ENCODE assay signal across 9 cellular contexts in the genomic region with DNA sequence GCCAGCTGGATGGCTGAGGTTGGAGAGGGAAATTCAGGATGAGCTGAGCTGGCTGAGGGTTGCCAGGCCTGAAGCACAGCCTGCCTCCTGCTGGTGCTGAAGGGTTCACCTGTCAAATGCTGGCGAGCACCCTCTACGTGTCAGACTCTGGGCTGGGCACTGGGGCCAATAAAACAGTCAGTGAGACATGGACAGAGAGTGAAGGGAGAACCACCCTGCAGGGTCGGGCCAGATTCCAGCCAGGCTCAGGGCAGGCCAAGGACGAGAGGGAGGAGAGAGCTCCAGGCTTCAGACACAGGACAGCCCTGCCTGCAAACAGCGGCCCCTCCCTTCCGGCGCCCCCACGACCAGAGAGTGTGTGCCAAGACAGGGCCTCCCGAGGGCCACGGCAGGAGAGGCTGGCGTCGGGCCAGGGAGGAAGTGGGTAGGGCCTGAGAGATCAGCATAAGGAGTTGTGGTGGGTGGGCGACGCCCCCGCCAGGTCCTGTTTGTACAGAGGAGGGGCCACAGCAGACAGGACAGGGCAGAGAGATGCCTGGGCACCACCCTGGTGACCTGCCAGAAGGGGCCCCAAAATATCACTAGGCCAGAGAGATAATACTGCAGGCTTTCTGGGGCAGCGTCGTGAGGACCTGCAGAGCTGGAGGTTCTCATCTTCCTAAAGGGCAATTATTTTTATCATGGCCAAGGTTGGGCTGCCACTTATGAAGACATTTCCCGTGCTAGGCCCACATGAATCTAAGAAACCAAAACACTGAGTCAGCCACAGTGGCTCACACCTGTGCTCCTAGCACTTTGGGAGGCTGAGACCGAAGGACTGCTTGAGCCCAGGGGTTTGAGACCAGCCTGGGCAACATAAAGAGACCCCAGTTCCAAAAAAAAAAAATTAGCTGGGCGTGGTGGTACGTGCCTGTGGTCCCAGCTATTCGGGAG.
DNase-seq lines count a peak whose midpoint lies in the region; ATAC-seq, FAIRE-seq and TF ChIP-seq lines count a peak whose summit lies in the region.
"Had no signal": no experiment of that assay in that cellular context is flagged by ENCODE, and none has a peak within 500 bp of the region (broad histone marks: within the 10 kb centered on the region; RNA-seq: fewer than 3 reads in every experiment).

No MANE protein-coding gene starts in this region.

- intact Hi-C loops in HepG2 (cut with micrococcal nuclease; ENCODE audit: unreplicated experiment), result no loop called here
- intact Hi-C loops in mammary epithelial cell (cut with micrococcal nuclease), result no loop called here
- intact Hi-C loops in naive thymus-derived CD4-positive, alpha-beta T cell (cut with micrococcal nuclease), result loop anchor here (2.0 kb wide), 3 partner anchors 75 to 257 kb away; a partner anchor contains a TSS

- H3K27me3 ChIP-seq in liver (ENCODE audit: control insufficient read depth in 4 of 4, insufficient read depth in 4 of 4, low read length in 3 of 4), result no peaks in the 10 kb centered on the region
- no peaks in the 10 kb centered on the region for H3K27me3 ChIP-seq in HepG2 (ENCODE audit: control insufficient read depth in 1 of 2, insufficient read depth in 2 of 2, low read length in 2 of 2)
- H3K27me3 ChIP-seq in mammary epithelial cell (ENCODE audit: insufficient read depth, low read length), result no peaks in the 10 kb centered on the region
- no peaks in the 10 kb centered on the region for H3K27me3 ChIP-seq in naive thymus-derived CD4-positive, alpha-beta T cell (ENCODE audit: control insufficient read depth in 2 of 2, insufficient read depth in 2 of 2, low read length in 2 of 2)

- no peak for TF ChIP-seq EP300 in HepG2 (IDR thresholded peaks at IDR 0.05; ENCODE audit: low read depth in 2 of 2, low read length in 2 of 2)
- no peak for TF ChIP-seq EP300 in HepG2 (CRISPR knock-in tag; IDR thresholded peaks at IDR 0.05; ENCODE audit: borderline replicate concordance)

- H3K4me1 ChIP-seq in liver (ENCODE audit: control insufficient read depth in 4 of 4, insufficient read depth in 4 of 4, low read length in 3 of 4) (peaks cover 0 to 4% (median 0%) of the 10 kb centered on the region in 4 donors), HepG2 (ENCODE audit: insufficient read depth, low read length) (no peaks in the 10 kb centered on the region), mammary epithelial cell (ENCODE audit: insufficient read depth, low read length) (peaks cover 10% of the 10 kb centered on the region)
- H3K4me1 ChIP-seq in naive thymus-derived CD4-positive, alpha-beta T cell (ENCODE audit: control insufficient read depth in 2 of 2, insufficient read depth in 2 of 2, low read length in 2 of 2), result peaks cover 58 to 61% of the 10 kb centered on the region in 2 donors

- H3K4me3 Mint-ChIP-seq in naive thymus-derived CD4-positive, alpha-beta T cell, result peak overlapping the region; percentile 73 to 88 (median 81)

- no TSS peak for BruUV-seq in HepG2 (replicated peaks; lab: Mats Ljungman, UMichigan)
- no TSS peak for BruUV-seq in mammary epithelial cell (replicated peaks; lab: Mats Ljungman, UMichigan)

- no peak overlapping the region for H3K4me2 ChIP-seq in HepG2 (ENCODE audit: low read depth, low read length)
- peak overlapping the region; percentile 41 for H3K4me2 ChIP-seq in mammary epithelial cell (ENCODE audit: insufficient read depth, low read depth, low read length)

- dilution Hi-C loops in mammary epithelial cell (cut with HindIII; ENCODE audit: low sequenced_read_pairs), result no loop called here

- H2AFZ ChIP-seq in HepG2 (ENCODE audit: low read length) (no peak overlapping the region), mammary epithelial cell (ENCODE audit: low read depth, low read length) (peak overlapping the region; percentile 37)

- ATAC-seq in HepG2, result no peak; the same call in 2 of the 3 replicates
- ATAC-seq in naive thymus-derived CD4-positive, alpha-beta T cell, result peak; percentile 60

- H3K9me3 Mint-ChIP-seq in naive thymus-derived CD4-positive, alpha-beta T cell, result peaks cover 0 to 8% (median 0%) of the 10 kb centered on the region in 11 donors

- H3K9ac ChIP-seq in liver (ENCODE audit: low read depth in 1 of 2, low read length in 2 of 2) (no peak overlapping the region), HepG2 (ENCODE audit: insufficient read depth, low read depth, low read length) (no peak overlapping the region), mammary epithelial cell (ENCODE audit: insufficient read depth, low read length) (no peak overlapping the region)

- CTCF ChIA-PET in HepG2 (lab: Yijun Ruan, JAX; ENCODE audit: low intra/inter-chr PET ratio, low total read pairs), result no interaction called here
- CTCF ChIA-PET in mammary epithelial cell (lab: Charles Lee; ENCODE audit: low non-redundant PET), result interaction anchor here (0.6 kb wide), 1 partner anchor 607 kb away, joined by 3 read pairs; no protein-coding TSS in a partner anchor
- CTCF ChIA-PET in naive thymus-derived CD4-positive, alpha-beta T cell (lab: Charles Lee), result interaction anchor here (1.1 to 2.5 kb wide), 6 partner anchors 12 to 103 kb away, joined by 3 to 9 read pairs (median 4); no protein-coding TSS in a partner anchor

- no peak for TF ChIP-seq RAD21 in liver (IDR thresholded peaks at IDR 0.05)
- TF ChIP-seq RAD21 in HepG2 (CRISPR knock-in tag; IDR thresholded peaks at IDR 0.05), result no peak

- peak overlapping the region in 1 of 2 donors; percentile 16 for H3K27ac ChIP-seq in liver (ENCODE audit: low read depth in 1 of 2, low read length in 2 of 2)
- H3K27ac ChIP-seq in HepG2 (ENCODE audit: extremely low read length, insufficient read depth, low read length), result no peak overlapping the region
- peak overlapping the region; percentile 40; the same call in 1 of the 2 replicates for H3K27ac ChIP-seq in VCaP
- H3K27ac ChIP-seq in mammary epithelial cell (ENCODE audit: insufficient read depth, low read depth, low read length), result no peak overlapping the region
- H3K27ac ChIP-seq in naive thymus-derived CD4-positive, alpha-beta T cell (ENCODE audit: low read depth, low read length), result peak overlapping the region; percentile 82

- 61% methylated on average over 22 of the region's 22 CpGs for WGBS in liver
- 96% methylated on average over 14 of the region's 22 CpGs for WGBS in HepG2 (ENCODE audit: low lambda C conversion rate)
- 54% methylated on average over 14 of the region's 22 CpGs for WGBS in mammary epithelial cell (ENCODE audit: low coverage, missing lambda C conversion rate)

- in situ Hi-C loops in HepG2 (cut with HindIII; ENCODE audit: extremely low pct_ligation_motif_present, low pct_unique_long_range_greater_than_20kb) (no loop called here), mammary epithelial cell (cut with MboI; ENCODE audit: low sequenced_read_pairs in 2 of 2) (no loop called here)

- no peaks in the 10 kb centered on the region for H3K27me3 Mint-ChIP-seq in naive thymus-derived CD4-positive, alpha-beta T cell

- TF ChIP-seq CTCF in liver (IDR thresholded peaks at IDR 0.05; ENCODE audit: low read depth, low read length, missing input control), result no peak
- TF ChIP-seq CTCF in HepG2 (CRISPR knock-in tag; IDR thresholded peaks at IDR 0.05), result no peak
- 0 out of 2 replicates have a peak, but pooled peaks have one; percentile 18 for TF ChIP-seq CTCF in VCaP (conservative IDR thresholded peaks at IDR 0.05)
- peak; percentile 9 to 40 for TF ChIP-seq CTCF in mammary epithelial cell (conservative IDR thresholded peaks at IDR 0.05 in 1 of 2, IDR thresholded peaks at IDR 0.05 in 1 of 2; ENCODE audit: extremely low read depth in 1 of 2, insufficient read depth in 1 of 2, low read depth in 1 of 2, low read length in 2 of 2)

- no peaks in the 10 kb centered on the region for H4K20me1 ChIP-seq in HepG2 (ENCODE audit: insufficient read depth, low read length)
- no peaks in the 10 kb centered on the region for H4K20me1 ChIP-seq in mammary epithelial cell (ENCODE audit: insufficient read depth, low read length)

- H3K36me3 ChIP-seq in liver (ENCODE audit: control insufficient read depth in 4 of 4, insufficient read depth in 3 of 4, low read depth in 1 of 4, low read length in 3 of 4) (peaks cover 0 to 42% (median 11%) of the 10 kb centered on the region in 4 donors), HepG2 (replicated peaks in 1 of 2; ENCODE audit: control insufficient read depth in 1 of 2, insufficient read depth in 2 of 2, low read length in 2 of 2) (peaks cover 20 to 44% of the 10 kb centered on the region in 2 experiments; a peak in 4 of 5 replicates), mammary epithelial cell (ENCODE audit: insufficient read depth, low read length) (no peaks in the 10 kb centered on the region)
- H3K36me3 ChIP-seq in naive thymus-derived CD4-positive, alpha-beta T cell (ENCODE audit: control insufficient read depth in 2 of 3, insufficient read depth in 3 of 3, low read length in 3 of 3), result peaks cover 29 to 68% (median 55%) of the 10 kb centered on the region in 3 experiments

- TF ChIP-seq POLR2A in HepG2 (IDR thresholded peaks at IDR 0.05; ENCODE audit: insufficient read depth in 1 of 2, low read depth in 2 of 2, low read length in 2 of 2), result no peak

- DNase-seq in HepG2 (ENCODE audit: low spot score) (no peak), mammary epithelial cell (peak; percentile 24), ureter (ENCODE audit: low spot score) (peak; percentile 80), DMS153 (lab: John Stamatoyannopoulos, UW) (no peak), NCI-H1417 (lab: John Stamatoyannopoulos, UW) (no peak)
- peak; percentile 58 to 86 (median 84) for DNase-seq in naive thymus-derived CD4-positive, alpha-beta T cell

- no peak for FAIRE-seq in HepG2 (lab: Jason Lieb, UNC)
- FAIRE-seq: colon had no signal

- peaks cover 55 to 88% (median 70%) of the 10 kb centered on the region in 7 donors for H3K4me1 Mint-ChIP-seq in naive thymus-derived CD4-positive, alpha-beta T cell

- H3K9me3 ChIP-seq in liver (ENCODE audit: control insufficient read depth in 4 of 4, low read length in 3 of 4) (no peaks in the 10 kb centered on the region), HepG2 (ENCODE audit: low read length) (no peaks in the 10 kb centered on the region), mammary epithelial cell (replicated peaks; ENCODE audit: insufficient read depth, low read length) (no peaks in the 10 kb centered on the region)
- no peaks in the 10 kb centered on the region for H3K9me3 ChIP-seq in naive thymus-derived CD4-positive, alpha-beta T cell (ENCODE audit: control insufficient read depth in 2 of 3, low read length in 3 of 3)

- H3K79me2 ChIP-seq in HepG2 (ENCODE audit: insufficient read depth, low read length), result no peaks in the 10 kb centered on the region
- H3K79me2 ChIP-seq in mammary epithelial cell (ENCODE audit: insufficient read depth, low read length), result no peaks in the 10 kb centered on the region

- peaks cover 13 to 66% (median 37%) of the 10 kb centered on the region in 5 donors for H3K36me3 Mint-ChIP-seq in naive thymus-derived CD4-positive, alpha-beta T cell

- POLR2A ChIA-PET in HepG2 (lab: Yijun Ruan, JAX), result no interaction called here
- POLR2A ChIA-PET in naive thymus-derived CD4-positive, alpha-beta T cell (lab: Charles Lee), result interaction anchor here (0.6 to 9.9 kb wide), 17 partner anchors 12 to 557 kb away, joined by 3 to 173 read pairs (median 4); a partner anchor contains a TSS

- H3K27ac Mint-ChIP-seq in naive thymus-derived CD4-positive, alpha-beta T cell, result peak overlapping the region; percentile 93 to 99 (median 98)

- H3K4me3 ChIP-seq in liver (ENCODE audit: low read depth in 1 of 3, low read length in 3 of 3) (no peak overlapping the region), HepG2 (replicated peaks in 1 of 3; ENCODE audit: insufficient read depth in 1 of 3, low read depth in 2 of 3, low read length in 3 of 3) (no peak overlapping the region), mammary epithelial cell (replicated peaks in 1 of 3; ENCODE audit: insufficient read depth in 1 of 3, low read depth in 2 of 3, low read length in 3 of 3) (no peak overlapping the region)
- peak overlapping the region; percentile 39 for H3K4me3 ChIP-seq in naive thymus-derived CD4-positive, alpha-beta T cell (ENCODE audit: low read length)

Comparison
In these comparisons a context has a peak if more than half of its experiments do, and no peak if none do; other contexts are left out.
1. H3K27ac ChIP-seq: peak in VCaP (single experiment) and naive thymus-derived CD4-positive, alpha-beta T cell (single experiment); none in HepG2 (single experiment) and mammary epithelial cell (single experiment).
2. CTCF ChIP-seq: peak in VCaP (single experiment) and mammary epithelial cell (2 of 2); none in liver (single experiment) and HepG2 (single experiment).
3. DNase-seq: peak in mammary epithelial cell (single experiment), naive thymus-derived CD4-positive, alpha-beta T cell (9 of 9) and ureter (single experiment); none in HepG2 (single experiment), DMS153 (single experiment) and NCI-H1417 (0 of 3).
4. intact Hi-C loops: an anchor here in naive thymus-derived CD4-positive, alpha-beta T cell (2.0 kb wide); none called in HepG2 and mammary epithelial cell.